In genomic region chr9:127187231-127187956, GRCh38 we compare ENCODE assay signal across 10 cellular contexts.
A peak's percentile ranks its signal among the peaks of the same experiment; 100 is the strongest.
DNase-seq lines count a peak whose midpoint lies in the region; ATAC-seq, FAIRE-seq and TF ChIP-seq lines count a peak whose summit lies in the region.
"Had no signal": no experiment of that assay in that cellular context is flagged by ENCODE, and none has a peak within 500 bp of the region (broad histone marks: within the 10 kb centered on the region; RNA-seq: fewer than 3 reads in every experiment).

No MANE protein-coding gene starts in this region.

- peaks cover 13% of the 10 kb centered on the region for H3K27me3 Mint-ChIP-seq in astrocyte (ENCODE audit: low read depth, unreplicated experiment)
- H3K27me3 Mint-ChIP-seq in stimulated activated naive B cell treated with anti-CD40 and anti-IgM and Interleukin-4, amounts not matched to agents 10 μg/mL and 1 μg/mL and 100 μg/mL, for 72 hours: no peaks in the 10 kb centered on the region

- peak; percentile 27 to 55 for ATAC-seq in stimulated activated naive B cell treated with anti-CD40 and anti-IgM and Interleukin-4, amounts not matched to agents 10 μg/mL and 1 μg/mL and 100 μg/mL, for 72 hours (replicated peaks)
- no peak for ATAC-seq in GM21723 (IDR thresholded peaks at IDR 0.05; ENCODE audit: unreplicated experiment)

- H3K4me3 Mint-ChIP-seq in astrocyte (ENCODE audit: unreplicated experiment): no peak overlapping the region
- no peak overlapping the region for H3K4me3 Mint-ChIP-seq in stimulated activated naive B cell treated with anti-CD40 and anti-IgM and Interleukin-4, amounts not matched to agents 10 μg/mL and 1 μg/mL and 100 μg/mL, for 72 hours

- H3K9me3 Mint-ChIP-seq in astrocyte (ENCODE audit: unreplicated experiment): peaks cover 5% of the 10 kb centered on the region
- no peaks in the 10 kb centered on the region for H3K9me3 Mint-ChIP-seq in stimulated activated naive B cell treated with anti-CD40 and anti-IgM and Interleukin-4, amounts not matched to agents 10 μg/mL and 1 μg/mL and 100 μg/mL, for 72 hours

- no peaks in the 10 kb centered on the region for H3K9me3 ChIP-seq in astrocyte (ENCODE audit: insufficient read depth, low read depth, low read length)

- H3K36me3 Mint-ChIP-seq in astrocyte (ENCODE audit: low read depth, unreplicated experiment): no peaks in the 10 kb centered on the region
- peaks cover 4 to 16% of the 10 kb centered on the region in 2 donors for H3K36me3 Mint-ChIP-seq in stimulated activated naive B cell treated with anti-CD40 and anti-IgM and Interleukin-4, amounts not matched to agents 10 μg/mL and 1 μg/mL and 100 μg/mL, for 72 hours

- H2AFZ ChIP-seq in astrocyte (ENCODE audit: low read depth, low read length): no peak overlapping the region

- H4K20me1 ChIP-seq in astrocyte (ENCODE audit: insufficient read depth, low read length): no peaks in the 10 kb centered on the region

- peaks cover 25% of the 10 kb centered on the region for H3K4me1 ChIP-seq in astrocyte (ENCODE audit: insufficient read depth, low read length)

- peak overlapping the region; percentile 66 for H3K4me2 ChIP-seq in astrocyte (ENCODE audit: low read length)

- DNase-seq in HPDE6-E6E7 (ENCODE audit: extremely low spot score): peak; percentile 95
- DNase-seq in astrocyte (ENCODE audit: low read depth): peak; percentile 97
- peak; percentile 97 for DNase-seq in hepatic stellate cell (ENCODE audit: low spot score)
- DNase-seq in stimulated activated naive B cell treated with anti-CD40 and anti-IgM and Interleukin-4, amounts not matched to agents 10 μg/mL and 1 μg/mL and 100 μg/mL, for 72 hours: no peak
- DNase-seq in T-helper 1 cell: no peak
- no peak for DNase-seq in middle frontal gyrus (ENCODE audit: extremely low spot score, low spot score)
- no peak for DNase-seq in cerebellum (ENCODE audit: low spot score)
- DNase-seq: cortex of kidney, NCI-H748 treated with DMSO at 0.1 percent for 48 hours had no signal

- H3K36me3 ChIP-seq in astrocyte (ENCODE audit: insufficient read depth, low read length): no peaks in the 10 kb centered on the region

- no peak overlapping the region for H3K27ac ChIP-seq in astrocyte (ENCODE audit: low read depth, low read length)

- no peak overlapping the region for H3K4me3 ChIP-seq in astrocyte (ENCODE audit: insufficient read depth, low read depth, low read length)

- H3K4me1 Mint-ChIP-seq in astrocyte (ENCODE audit: low read depth, unreplicated experiment): peaks cover 21% of the 10 kb centered on the region
- H3K4me1 Mint-ChIP-seq in stimulated activated naive B cell treated with anti-CD40 and anti-IgM and Interleukin-4, amounts not matched to agents 10 μg/mL and 1 μg/mL and 100 μg/mL, for 72 hours: no peaks in the 10 kb centered on the region

- no peaks in the 10 kb centered on the region for H3K79me2 ChIP-seq in astrocyte (ENCODE audit: insufficient read depth, low read length)

- peak; percentile 94 for FAIRE-seq in astrocyte (lab: Jason Lieb, UNC)

- H3K27me3 ChIP-seq in astrocyte (ENCODE audit: insufficient read depth, low read length): peaks cover 18% of the 10 kb centered on the region

- TF ChIP-seq CTCF in astrocyte (IDR thresholded peaks at IDR 0.05; ENCODE audit: insufficient read depth, low read depth, low read length): no peak

- no peak overlapping the region for H3K27ac Mint-ChIP-seq in astrocyte (ENCODE audit: unreplicated experiment)
- H3K27ac Mint-ChIP-seq in stimulated activated naive B cell treated with anti-CD40 and anti-IgM and Interleukin-4, amounts not matched to agents 10 μg/mL and 1 μg/mL and 100 μg/mL, for 72 hours: no peak overlapping the region

- no peak overlapping the region for H3K9ac ChIP-seq in astrocyte (ENCODE audit: low read length)

Comparison
In these comparisons a context has a peak if more than half of its experiments do, and no peak if none do; other contexts are left out.
1. DNase-seq: peak in HPDE6-E6E7 (single experiment), astrocyte (single experiment) and hepatic stellate cell (single experiment); none in stimulated activated naive B cell treated with anti-CD40 and anti-IgM and Interleukin-4, amounts not matched to agents 10 μg/mL and 1 μg/mL and 100 μg/mL, for 72 hours (single experiment), T-helper 1 cell (0 of 5), middle frontal gyrus (single experiment) and cerebellum (single experiment).